Comparison of ENCODE assay signal across 20 cellular contexts in genomic region chrX:103550415-103551051, GRCh38. TPM values are rescaled to one million over a fixed set of nuclear protein-coding genes. Genes with fewer than 3 reads are reported as not detected.
"Had no signal": no experiment of that assay in that cellular context is flagged by ENCODE, and none has a peak within 500 bp of the region (broad histone marks: within the 10 kb centered on the region; RNA-seq: fewer than 3 reads in every experiment).

No MANE protein-coding gene starts in this region.

- ATAC-seq: activated naive CD8-positive, alpha-beta T cell treated with anti-CD3 and anti-CD28 coated beads, Interleukin-2, amount 50 U/mL, for 24 hours; heart left ventricle; left cardiac atrium; stimulated activated naive B cell treated with anti-CD40 and anti-IgM and Interleukin-4, amounts not matched to agents 10 μg/mL and 1 μg/mL and 100 μg/mL, for 72 hours; T-cell had no signal

- H3K27ac Mint-ChIP-seq: activated naive CD8-positive, alpha-beta T cell treated with anti-CD3 and anti-CD28 coated beads, Interleukin-2, amount 50 U/mL, for 24 hours; immature natural killer cell; stimulated activated naive B cell treated with anti-CD40 and anti-IgM and Interleukin-4, amounts not matched to agents 10 μg/mL and 1 μg/mL and 100 μg/mL, for 72 hours; T-cell had no signal

- DNase-seq: activated CD4-positive, CD25-positive, alpha-beta regulatory T cell treated with anti-CD3 and anti-CD28 coated beads, Interleukin-2, amount 50 U/mL, for 72 hours; activated naive CD4-positive, alpha-beta T cell; activated naive CD8-positive, alpha-beta T cell treated with anti-CD3 and anti-CD28 coated beads, Interleukin-2, amount 50 U/mL, for 24 hours; activated T-cell treated with anti-CD3 and anti-CD28 coated beads for 4 hours; colonic mucosa; esophagus squamous epithelium; heart left ventricle; immature natural killer cell; left cardiac atrium; stimulated activated CD4-positive, alpha-beta T cell treated with anti-CD3 and anti-CD28 coated beads, Interleukin-15, amount 100 ng/mL, for 24 hours; stimulated activated CD4-positive, alpha-beta T cell treated with anti-CD3 and anti-CD28 coated beads, Interleukin-4, amount 100 ng/mL, for 1 hour; stimulated activated naive B cell treated with anti-CD40 and anti-IgM and Interleukin-4, amounts not matched to agents 10 μg/mL and 1 μg/mL and 100 μg/mL, for 72 hours; T-cell; T1000; transverse colon had no signal

- H3K36me3 Mint-ChIP-seq: immature natural killer cell, T-cell had no signal

- H3K4me3 Mint-ChIP-seq: activated naive CD8-positive, alpha-beta T cell treated with anti-CD3 and anti-CD28 coated beads, Interleukin-2, amount 50 U/mL, for 24 hours; immature natural killer cell; stimulated activated naive B cell treated with anti-CD40 and anti-IgM and Interleukin-4, amounts not matched to agents 10 μg/mL and 1 μg/mL and 100 μg/mL, for 72 hours; T-cell had no signal

- H3K9me3 Mint-ChIP-seq: activated naive CD8-positive, alpha-beta T cell treated with anti-CD3 and anti-CD28 coated beads, Interleukin-2, amount 50 U/mL, for 24 hours; immature natural killer cell; stimulated activated naive B cell treated with anti-CD40 and anti-IgM and Interleukin-4, amounts not matched to agents 10 μg/mL and 1 μg/mL and 100 μg/mL, for 72 hours; T-cell had no signal

- H3K36me3 ChIP-seq: cardiac muscle cell, colonic mucosa, esophagus squamous epithelium, heart left ventricle, transverse colon had no signal

- H3K27me3 ChIP-seq: cardiac muscle cell, colonic mucosa, esophagus squamous epithelium, transverse colon had no signal

- H3K4me3 ChIP-seq: cardiac muscle cell, colonic mucosa, esophagus squamous epithelium, heart left ventricle, lung, SK-N-MC, transverse colon had no signal

- FAIRE-seq: frontal cortex had no signal

- H3K9ac ChIP-seq: parathyroid adenoma had no signal

- H3K9me3 ChIP-seq: colonic mucosa, esophagus squamous epithelium, heart left ventricle, transverse colon had no signal

- H3K27ac ChIP-seq: cardiac muscle cell, colonic mucosa, esophagus squamous epithelium, heart left ventricle, parathyroid adenoma, SK-N-MC, transverse colon had no signal

- H2AFZ ChIP-seq: parathyroid adenoma had no signal

- H3K4me1 ChIP-seq: colonic mucosa, esophagus squamous epithelium, heart left ventricle, parathyroid adenoma, transverse colon had no signal

RNA-seq across cellular contexts. Expression of gene RAB40A, which starts 31.2 kb away (rescaled TPM):
- polyA plus RNA-seq: immature natural killer cell had no signal
